In genomic region chr9:82127993-82128710, GRCh38 we compare ENCODE assay signal across 9 cellular contexts.
DNase-seq lines count a peak whose midpoint lies in the region; ATAC-seq, FAIRE-seq and TF ChIP-seq lines count a peak whose summit lies in the region.
"Had no signal": no experiment of that assay in that cellular context is flagged by ENCODE, and none has a peak within 500 bp of the region (broad histone marks: within the 10 kb centered on the region; RNA-seq: fewer than 3 reads in every experiment).

No MANE protein-coding gene starts in this region.

- peak overlapping the region; percentile 60 for H3K4me3 Mint-ChIP-seq in activated B cell treated with CpG ODN at 0.5 μM for 24 hours

- peak overlapping the region; percentile 84 for H3K27ac Mint-ChIP-seq in activated B cell treated with CpG ODN at 0.5 μM for 24 hours

- POLR2A ChIA-PET in activated B cell treated with CpG ODN at 0.5 μM for 24 hours (lab: Charles Lee) = interaction anchor here (0.6 to 1.2 kb wide), 5 partner anchors 22 to 438 kb away, joined by 3 to 4 read pairs (median 3); partner anchors contain the start of gene TLE1

- no peaks in the 10 kb centered on the region for H3K9me3 Mint-ChIP-seq in activated B cell treated with CpG ODN at 0.5 μM for 24 hours

- H3K27me3 Mint-ChIP-seq in activated B cell treated with CpG ODN at 0.5 μM for 24 hours = no peaks in the 10 kb centered on the region

- peak; percentile 84 for ATAC-seq in GM18519 (IDR thresholded peaks at IDR 0.05; ENCODE audit: low FRiP score, unreplicated experiment)
- ATAC-seq in GM21576 (IDR thresholded peaks at IDR 0.05; ENCODE audit: unreplicated experiment) = peak; percentile 90
- peak; percentile 84 for ATAC-seq in HG03439 (IDR thresholded peaks at IDR 0.05; ENCODE audit: unreplicated experiment)
- ATAC-seq in activated B cell treated with CpG ODN at 0.5 μM for 24 hours (ENCODE audit: low read depth) = peak; percentile 90

- CTCF ChIA-PET in activated B cell treated with CpG ODN at 0.5 μM for 24 hours (lab: Charles Lee) = interaction anchor here (0.6 to 1.7 kb wide), 3 partner anchors 11 to 534 kb away, joined by 3 to 6 read pairs (median 3); no protein-coding TSS in a partner anchor

- no peak for TF ChIP-seq CTCF in activated B cell treated with CpG ODN at 0.5 μM for 24 hours (IDR thresholded peaks at IDR 0.05)

- no peak for FAIRE-seq in RCC 7860 (lab: Jason Lieb, UNC)
- FAIRE-seq: HTR-8/SVneo had no signal

- peaks cover 72% of the 10 kb centered on the region for H3K4me1 Mint-ChIP-seq in activated B cell treated with CpG ODN at 0.5 μM for 24 hours

- no peaks in the 10 kb centered on the region for H3K36me3 Mint-ChIP-seq in activated B cell treated with CpG ODN at 0.5 μM for 24 hours (ENCODE audit: low read depth)

- DNase-seq in activated B cell treated with CpG ODN at 0.5 μM for 24 hours (no peak), RCC 7860 (ENCODE audit: low spot score) (no peak), kidney glomerular epithelial cell (lab: John Stamatoyannopoulos, UW) (no peak), inferior parietal cortex (ENCODE audit: extremely low spot score) (no peak), glomerular visceral epithelial cell (ENCODE audit: extremely low spot score) (no peak)

- intact Hi-C loops in activated B cell treated with CpG ODN at 0.5 μM for 24 hours (cut with micrococcal nuclease) = loop anchor here (1.0 to 2.0 kb wide), 4 partner anchors 37 to 438 kb away; no protein-coding TSS in a partner anchor
